In genomic region chr4:72286185-72286584, GRCh38 we compare ENCODE assay signal across 11 cellular contexts.
A peak's percentile ranks its signal among the peaks of the same experiment; 100 is the strongest.
DNase-seq lines count a peak whose midpoint lies in the region; ATAC-seq, FAIRE-seq and TF ChIP-seq lines count a peak whose summit lies in the region.
"Had no signal": no experiment of that assay in that cellular context is flagged by ENCODE, and none has a peak within 500 bp of the region (broad histone marks: within the 10 kb centered on the region; RNA-seq: fewer than 3 reads in every experiment).

No MANE protein-coding gene starts in this region.

- H3K27me3 ChIP-seq in dorsolateral prefrontal cortex, result no peaks in the 10 kb centered on the region
- no peaks in the 10 kb centered on the region for H3K27me3 ChIP-seq in pancreas

- peak; percentile 81 for FAIRE-seq in pancreas (lab: Jason Lieb, UNC)

- ATAC-seq in pancreas (no peak), sciatic nerve (no peak), HG02840 (IDR thresholded peaks at IDR 0.05; ENCODE audit: low FRiP score, unreplicated experiment) (no peak)
- ATAC-seq: left colon had no signal

- H3K27ac ChIP-seq in dorsolateral prefrontal cortex, result no peak overlapping the region
- H3K27ac ChIP-seq in pancreas, result no peak overlapping the region

- 78 to 81% methylated on average over 1 of the region's 1 CpG for WGBS in pancreas, 2 donors

- H3K36me3 ChIP-seq in pancreas, result no peaks in the 10 kb centered on the region

- intact Hi-C loops in dorsolateral prefrontal cortex (cut with DNase I), result loop anchor here in 1 of 2 donors (10.0 kb wide), 1 partner anchor 551 kb away; no protein-coding TSS in a partner anchor
- intact Hi-C loops in pancreas (cut with DNase I), result loop anchor here in 1 of 3 donors (10.0 kb wide), 1 partner anchor 541 kb away; no protein-coding TSS in a partner anchor
- intact Hi-C loops in sciatic nerve (cut with DNase I), result no loop called here

- no peaks in the 10 kb centered on the region for H3K9me3 ChIP-seq in pancreas

- no peaks in the 10 kb centered on the region for H3K4me1 ChIP-seq in pancreas

- DNase-seq in NCI-H1105 treated with DMSO at 0.1 percent for 48 hours (lab: John Stamatoyannopoulos, UW) (peak; percentile 13), NCI-H1105 (lab: John Stamatoyannopoulos, UW) (no peak), NCI-H446 treated with DMSO at 0.1 percent for 48 hours (lab: John Stamatoyannopoulos, UW) (peak; percentile 13), dorsolateral prefrontal cortex (no peak), pancreas (no peak), AG08396 (ENCODE audit: low spot score) (no peak), sciatic nerve (ENCODE audit: low spot score) (no peak)
- DNase-seq: activated CD4-positive, alpha-beta T cell treated with anti-CD3 and anti-CD28 coated beads for 4 hours; left colon; NCI-H1694 treated with DMSO at 0.1 percent for 48 hours had no signal

- peak in 48 of 56 donors; percentile 15 to 57 (median 32) for TF ChIP-seq CTCF in dorsolateral prefrontal cortex (IDR thresholded peaks at IDR 0.05 in 54 of 56, conservative IDR thresholded peaks at IDR 0.05 in 2 of 56; ENCODE audit: low read depth in 1 of 56, partially characterized antibody in 56 of 56)
- TF ChIP-seq CTCF in pancreas (IDR thresholded peaks at IDR 0.05), result no peak

- H3K4me3 ChIP-seq in dorsolateral prefrontal cortex (no peak overlapping the region), pancreas (no peak overlapping the region)

Comparison
In these comparisons a context has a peak if more than half of its experiments do, and no peak if none do; other contexts are left out.
1. DNase-seq: peak in NCI-H1105 treated with DMSO at 0.1 percent for 48 hours (single experiment) and NCI-H446 treated with DMSO at 0.1 percent for 48 hours (single experiment); none in NCI-H1105 (single experiment), dorsolateral prefrontal cortex (0 of 10), pancreas (0 of 6), AG08396 (single experiment) and sciatic nerve (single experiment).
2. CTCF ChIP-seq: peak in dorsolateral prefrontal cortex (48 of 56); none in pancreas (0 of 4).